8 cellular contexts compared by ENCODE assay signal in genomic region chr1:24391882-24392603, GRCh38. TPM values are rescaled to one million over a fixed set of nuclear protein-coding genes. Genes with fewer than 3 reads are reported as not detected.
DNase-seq lines count a peak whose midpoint lies in the region; ATAC-seq, FAIRE-seq and TF ChIP-seq lines count a peak whose summit lies in the region.

No MANE protein-coding gene starts in this region.

- H3K27ac ChIP-seq in layer of hippocampus (ENCODE audit: low read depth, low read length): peak overlapping the region; percentile 55

- DNase-seq in SIG-M5 treated with dmso at 0.1 percent for 504 hours (lab: John Stamatoyannopoulos, UW; ENCODE audit: unreplicated experiment): peak; percentile 25
- DNase-seq in SIG-M5 (lab: John Stamatoyannopoulos, UW): no peak
- peak; percentile 58 for DNase-seq in NCI-H1092 treated with DMSO at 0.1 percent for 48 hours (lab: John Stamatoyannopoulos, UW)
- peak; percentile 69 for DNase-seq in UCSD-AML1 (lab: John Stamatoyannopoulos, UW; ENCODE audit: unreplicated experiment)
- peak; percentile 59 for DNase-seq in bronchial epithelial cell (ENCODE audit: low read depth)
- DNase-seq in stimulated activated CD4-positive, alpha-beta T cell treated with anti-CD3 and anti-CD28 coated beads, Interleukin-4, amount 100 ng/mL, for 1 hour: peak; percentile 64

- peak; percentile 67 for ATAC-seq in HG02588 (IDR thresholded peaks at IDR 0.05; ENCODE audit: unreplicated experiment)

- peak; percentile 92 for TF ChIP-seq CTCF in bronchial epithelial cell (IDR thresholded peaks at IDR 0.05; ENCODE audit: insufficient read depth, low read length, severe bottlenecking)

- no peaks in the 10 kb centered on the region for H3K27me3 ChIP-seq in bronchial epithelial cell (ENCODE audit: control insufficient read depth, insufficient read depth, low read length)
- H3K27me3 ChIP-seq in layer of hippocampus (ENCODE audit: control insufficient read depth, insufficient read depth, low read length): no peaks in the 10 kb centered on the region

- peaks cover 3% of the 10 kb centered on the region for H3K36me3 ChIP-seq in bronchial epithelial cell (ENCODE audit: control insufficient read depth, insufficient read depth, low read length)

- no peak overlapping the region for H3K4me3 ChIP-seq in bronchial epithelial cell (ENCODE audit: low read depth, low read length)

- no peak for FAIRE-seq in bronchial epithelial cell (lab: Jason Lieb, UNC)

RNA-seq across cellular contexts. Expression of gene STPG1, which starts 21.5 kb away (rescaled TPM):
- 5.3 and 6.8 TPM in 2 replicates for total RNA-seq in bronchial epithelial cell

RNA-seq across cellular contexts. Expression of gene NIPAL3, which starts 23.6 kb away (rescaled TPM):
- total RNA-seq in bronchial epithelial cell: 21.8 and 35.8 TPM in 2 replicates
